ENCODE assay signal across 1 cellular context in genomic region chr17:57953219-57953618, GRCh38.
TF ChIP-seq lines count a peak whose summit lies in the region.

No MANE protein-coding gene starts in this region.

TF ChIP-seq in HepG2, 621 proteins besides CTCF, POLR2A, EP300 and RAD21 (continued from another document and continues in another):
- TF ChIP-seq NFAT5 (CRISPR knock-in tag; IDR thresholded peaks at IDR 0.05) (no peak), ZNF441 (CRISPR knock-in tag; IDR thresholded peaks at IDR 0.05; ENCODE audit: borderline replicate concordance) (no peak), KLF16 (CRISPR knock-in tag; IDR thresholded peaks at IDR 0.05) (0 out of 4 replicates have a peak, but pooled peaks of 1 of the 2 experiments have one; percentile 17), KAT7 (CRISPR knock-in tag; IDR thresholded peaks at IDR 0.05; ENCODE audit: borderline replicate concordance) (no peak), CENPX (CRISPR knock-in tag; IDR thresholded peaks at IDR 0.05) (no peak), HNRNPLL (IDR thresholded peaks at IDR 0.05; ENCODE audit: low read depth, low read length, poor library complexity, severe bottlenecking) (no peak), YEATS2 (CRISPR knock-in tag; IDR thresholded peaks at IDR 0.05; ENCODE audit: borderline replicate concordance) (no peak), ZNF124 (CRISPR knock-in tag; IDR thresholded peaks at IDR 0.05) (no peak), SMC3 (IDR thresholded peaks at IDR 0.05; ENCODE audit: low read length) (no peak), ZSCAN25 (CRISPR knock-in tag; IDR thresholded peaks at IDR 0.05) (no peak), ZNF879 (CRISPR knock-in tag; IDR thresholded peaks at IDR 0.05) (no peak), THAP9 (CRISPR knock-in tag; IDR thresholded peaks at IDR 0.05; ENCODE audit: borderline replicate concordance) (no peak; the same call in 1 of the 2 replicates), MXI1 (IDR thresholded peaks at IDR 0.05; ENCODE audit: borderline replicate concordance, low read depth, low read length) (no peak), AKNA (CRISPR knock-in tag; IDR thresholded peaks at IDR 0.05; ENCODE audit: borderline replicate concordance) (no peak), PRDM10 (CRISPR knock-in tag; IDR thresholded peaks at IDR 0.05; ENCODE audit: low read depth) (no peak; the same call in 1 of the 2 replicates), ZNF253 (CRISPR knock-in tag; IDR thresholded peaks at IDR 0.05; ENCODE audit: borderline replicate concordance) (no peak), ZNF44 (CRISPR knock-in tag; IDR thresholded peaks at IDR 0.05) (no peak), ZSCAN5A (CRISPR knock-in tag; IDR thresholded peaks at IDR 0.05; ENCODE audit: borderline replicate concordance) (no peak), KLF12 (CRISPR knock-in tag; IDR thresholded peaks at IDR 0.05; ENCODE audit: borderline replicate concordance) (no peak), PRMT3 (CRISPR knock-in tag; IDR thresholded peaks at IDR 0.05; ENCODE audit: borderline replicate concordance, low read depth) (no peak), ZNF296 (CRISPR knock-in tag; conservative IDR thresholded peaks at IDR 0.05) (no peak), MEIS2 (CRISPR knock-in tag; IDR thresholded peaks at IDR 0.05) (no peak), CCAR2 (optimal IDR thresholded peaks at IDR 0.05; ENCODE audit: low read depth, low read length) (no peak), JUND (CRISPR knock-in tag; IDR thresholded peaks at IDR 0.05) (no peak), HNRNPK (IDR thresholded peaks at IDR 0.05; ENCODE audit: low read depth, low read length, poor library complexity, severe bottlenecking) (no peak), HHEX (CRISPR knock-in tag; IDR thresholded peaks at IDR 0.05) (no peak), ZNF232 (CRISPR knock-in tag; IDR thresholded peaks at IDR 0.05; ENCODE audit: borderline replicate concordance) (no peak), LBX2 (CRISPR knock-in tag; IDR thresholded peaks at IDR 0.05; ENCODE audit: borderline replicate concordance) (no peak), ZNF747 (CRISPR knock-in tag; IDR thresholded peaks at IDR 0.05; ENCODE audit: borderline replicate concordance) (no peak), ZNF746 (CRISPR knock-in tag; IDR thresholded peaks at IDR 0.05) (no peak), KLF9 (CRISPR knock-in tag; IDR thresholded peaks at IDR 0.05; ENCODE audit: low read depth) (no peak), ZBTB10 (CRISPR knock-in tag; IDR thresholded peaks at IDR 0.05; ENCODE audit: borderline replicate concordance) (no peak), ZNF337 (CRISPR knock-in tag; IDR thresholded peaks at IDR 0.05; ENCODE audit: borderline replicate concordance, low read depth) (no peak), ARNTL (CRISPR knock-in tag; IDR thresholded peaks at IDR 0.05) (no peak), JUNB (CRISPR knock-in tag; IDR thresholded peaks at IDR 0.05; ENCODE audit: borderline replicate concordance) (no peak), PRPF4 (IDR thresholded peaks at IDR 0.05; ENCODE audit: low read depth, low read length, poor library complexity, severe bottlenecking) (no peak), GATAD2A (CRISPR knock-in tag; IDR thresholded peaks at IDR 0.05) (0 out of 2 replicates have a peak, but pooled peaks have one; percentile 17), TARDBP (CRISPR knock-in tag; IDR thresholded peaks at IDR 0.05) (0 out of 2 replicates have a peak, but pooled peaks have one; percentile 21)
